Comparison of ENCODE assay signal across 37 cellular contexts in the genomic region with DNA sequence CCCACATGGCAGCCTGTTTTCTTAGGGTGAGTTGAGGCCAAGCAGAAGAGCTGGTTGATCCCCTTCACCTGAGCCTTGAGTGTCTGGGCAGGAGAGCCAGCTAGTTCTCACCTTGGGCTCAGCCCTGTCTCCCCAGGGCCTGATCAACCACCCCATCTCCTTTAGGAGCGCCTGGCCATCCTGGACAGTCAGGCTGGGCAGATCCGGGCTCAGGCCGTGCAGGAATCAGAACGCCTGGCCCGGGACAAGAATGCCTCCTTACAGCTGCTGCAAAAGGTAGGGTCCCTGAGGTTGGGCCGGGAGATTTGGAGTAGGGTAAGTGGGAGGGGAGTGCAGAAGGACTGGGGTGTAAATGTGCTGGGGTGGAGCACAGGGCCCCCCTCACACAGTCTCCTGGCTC. TPM values are rescaled to one million over a fixed set of nuclear protein-coding genes. Genes with fewer than 3 reads are reported as not detected.
"Had no signal": no experiment of that assay in that cellular context is flagged by ENCODE, and none has a peak within 500 bp of the region (broad histone marks: within the 10 kb centered on the region; RNA-seq: fewer than 3 reads in every experiment).

No MANE protein-coding gene starts in this region.

- H3K9me3 Mint-ChIP-seq: dendritic cell treated with granulocyte-macrophage colony-stimulating factor and Interleukin-4, amounts not matched to agents 40 ng/mL and 50 ng/mL, for 4 days; memory B cell; mesothelial cell of epicardium; naive B cell; natural killer cell treated with Interleukin-12 subunit alpha and Interleukin-12 subunit beta and Interleukin-15 and Interleukin-18, amount 100 ng/mL, for 72 hours; neural crest cell had no signal

- H3K4me2 ChIP-seq: smooth muscle cell had no signal

- H3K36me3 Mint-ChIP-seq: memory B cell; naive B cell; natural killer cell treated with Interleukin-12 subunit alpha and Interleukin-12 subunit beta and Interleukin-15 and Interleukin-18, amount 100 ng/mL, for 72 hours had no signal

- H3K36me3 ChIP-seq: neutrophil had no signal

- DNase-seq: cerebellar nuclear complex; effector CD8-positive, alpha-beta T cell; foreskin keratinocyte; heart right ventricle; hippocampal formation; kidney glomerular epithelial cell; left colon; naive B cell; pancreas; retina; stimulated activated CD4-positive, alpha-beta T cell treated with anti-CD3 and anti-CD28 coated beads, Interleukin-12 subunit alpha, Interleukin-12 subunit beta, amount 100 ng/mL, for 4 hours; stimulated activated CD4-positive, alpha-beta T cell treated with anti-CD3 and anti-CD28 coated beads, Interleukin-1b, Interleukin-23, amount 100 ng/mL, for 48 hours; stimulated activated CD4-positive, alpha-beta T cell treated with anti-CD3 and anti-CD28 coated beads, Interleukin-4, amount 100 ng/mL, for 1 hour; stimulated activated CD8-positive, alpha-beta memory T cell treated with anti-CD3 and anti-CD28 coated beads, Interleukin-4, amount 100 ng/mL, for 48 hours; stimulated activated naive CD4-positive, alpha-beta T cell treated with Interleukin-2 at 50 U/mL for 16 hours; stomach; upper lobe of left lung had no signal

- H3K9me3 ChIP-seq: esophagus muscularis mucosa, gastroesophageal sphincter, heart right ventricle, mucosa of descending colon, neutrophil, pancreas, stomach, thoracic aorta, tibial nerve, upper lobe of left lung had no signal

- H3K27me3 ChIP-seq: esophagus muscularis mucosa, foreskin keratinocyte, gastroesophageal sphincter, heart right ventricle, pancreas, stomach, tibial nerve, upper lobe of left lung had no signal

- H3K27ac ChIP-seq: foreskin keratinocyte, neutrophil, pancreas had no signal

- H3K4me3 Mint-ChIP-seq: dendritic cell treated with granulocyte-macrophage colony-stimulating factor and Interleukin-4, amounts not matched to agents 40 ng/mL and 50 ng/mL, for 4 days; memory B cell; mesothelial cell of epicardium; naive B cell; natural killer cell treated with Interleukin-12 subunit alpha and Interleukin-12 subunit beta and Interleukin-15 and Interleukin-18, amount 100 ng/mL, for 72 hours; neural crest cell had no signal

- H3K27me3 Mint-ChIP-seq: natural killer cell treated with Interleukin-12 subunit alpha and Interleukin-12 subunit beta and Interleukin-15 and Interleukin-18, amount 100 ng/mL, for 72 hours had no signal

- H3K4me3 ChIP-seq: esophagus muscularis mucosa, gastroesophageal sphincter, heart right ventricle, lung, mucosa of descending colon, pancreas, smooth muscle cell, stomach, thoracic aorta, tibial nerve, upper lobe of left lung had no signal

- ATAC-seq: foreskin keratinocyte; gastroesophageal sphincter; heart right ventricle; left colon; mucosa of descending colon; natural killer cell treated with Interleukin-12 subunit alpha and Interleukin-12 subunit beta and Interleukin-15 and Interleukin-18, amount 100 ng/mL, for 72 hours; pancreas; sciatic nerve had no signal

- H3K4me1 Mint-ChIP-seq: naive B cell had no signal

- H3K27ac Mint-ChIP-seq: dendritic cell treated with granulocyte-macrophage colony-stimulating factor and Interleukin-4, amounts not matched to agents 40 ng/mL and 50 ng/mL, for 4 days; memory B cell; mesothelial cell of epicardium; naive B cell; natural killer cell treated with Interleukin-12 subunit alpha and Interleukin-12 subunit beta and Interleukin-15 and Interleukin-18, amount 100 ng/mL, for 72 hours had no signal

RNA-seq across cellular contexts. Expression of a gene that starts 40.7 kb away (rescaled TPM):
- total RNA-seq: endothelial cell of umbilical vein; epithelial cell of proximal tubule; esophagus muscularis mucosa; fibroblast of lung; foreskin keratinocyte; gastroesophageal sphincter; mesothelial cell of epicardium; natural killer cell treated with Interleukin-12 subunit alpha and Interleukin-12 subunit beta and Interleukin-15 and Interleukin-18, amount 100 ng/mL, for 72 hours; neural crest cell; omental fat pad; posterior vena cava; pulmonary artery endothelial cell; sciatic nerve; smooth muscle cell; thoracic aorta; tibial nerve had no signal
- polyA plus RNA-seq: endothelial cell of umbilical vein, fibroblast of lung had no signal
